35 cellular contexts compared by ENCODE assay signal in genomic region chr10:127762925-127763324, GRCh38. TPM values are rescaled to one million over a fixed set of nuclear protein-coding genes. Genes with fewer than 3 reads are reported as not detected.
"Had no signal": no experiment of that assay in that cellular context is flagged by ENCODE, and none has a peak within 500 bp of the region (broad histone marks: within the 10 kb centered on the region; RNA-seq: fewer than 3 reads in every experiment).

No MANE protein-coding gene starts in this region.

- H3K4me1 ChIP-seq: ascending aorta, breast epithelium had no signal

- H3K36me3 Mint-ChIP-seq: activated CD8-positive, alpha-beta memory T cell treated with anti-CD3 and anti-CD28 coated beads, Interleukin-2, amount 10 ng/mL, durations not matched to agents 7 days and 5 days; activated naive CD4-positive, alpha-beta T cell treated with anti-CD3 and anti-CD28 coated beads, Interleukin-2, amount 50 U/mL, for 24 hours; activated naive CD8-positive, alpha-beta T cell treated with anti-CD3 and anti-CD28 coated beads, Interleukin-2, amount 10 ng/mL, durations not matched to agents 7 days and 5 days had no signal

- ATAC-seq: activated CD8-positive, alpha-beta memory T cell treated with anti-CD3 and anti-CD28 coated beads, Interleukin-2, amount 10 ng/mL, durations not matched to agents 7 days and 5 days had no signal

- H3K27ac ChIP-seq: ascending aorta, breast epithelium, VCaP had no signal

- H3K4me1 Mint-ChIP-seq: activated CD4-positive, alpha-beta memory T cell treated with anti-CD3 and anti-CD28 coated beads, Interleukin-2, amount 10 ng/mL, durations not matched to agents 7 days and 5 days; activated CD8-positive, alpha-beta memory T cell treated with anti-CD3 and anti-CD28 coated beads, Interleukin-2, amount 10 ng/mL, durations not matched to agents 7 days and 5 days; activated naive CD4-positive, alpha-beta T cell treated with anti-CD3 and anti-CD28 coated beads, Interleukin-2, amount 50 U/mL, for 24 hours; activated naive CD8-positive, alpha-beta T cell treated with anti-CD3 and anti-CD28 coated beads, Interleukin-2, amount 10 ng/mL, durations not matched to agents 7 days and 5 days had no signal

- H3K9me3 Mint-ChIP-seq: activated CD4-positive, alpha-beta memory T cell treated with anti-CD3 and anti-CD28 coated beads, Interleukin-2, amount 10 ng/mL, durations not matched to agents 7 days and 5 days; activated naive CD4-positive, alpha-beta T cell treated with anti-CD3 and anti-CD28 coated beads, Interleukin-2, amount 50 U/mL, for 24 hours; activated naive CD8-positive, alpha-beta T cell treated with anti-CD3 and anti-CD28 coated beads, Interleukin-2, amount 10 ng/mL, durations not matched to agents 7 days and 5 days had no signal

- H3K27me3 Mint-ChIP-seq: activated CD8-positive, alpha-beta memory T cell treated with anti-CD3 and anti-CD28 coated beads, Interleukin-2, amount 10 ng/mL, durations not matched to agents 7 days and 5 days had no signal

- H3K27ac Mint-ChIP-seq: activated CD4-positive, alpha-beta memory T cell treated with anti-CD3 and anti-CD28 coated beads, Interleukin-2, amount 10 ng/mL, durations not matched to agents 7 days and 5 days; activated CD8-positive, alpha-beta memory T cell treated with anti-CD3 and anti-CD28 coated beads, Interleukin-2, amount 10 ng/mL, durations not matched to agents 7 days and 5 days; activated naive CD4-positive, alpha-beta T cell treated with anti-CD3 and anti-CD28 coated beads, Interleukin-2, amount 50 U/mL, for 24 hours; activated naive CD8-positive, alpha-beta T cell treated with anti-CD3 and anti-CD28 coated beads, Interleukin-2, amount 10 ng/mL, durations not matched to agents 7 days and 5 days had no signal

- H3K4me3 Mint-ChIP-seq: activated CD4-positive, alpha-beta memory T cell treated with anti-CD3 and anti-CD28 coated beads, Interleukin-2, amount 10 ng/mL, durations not matched to agents 7 days and 5 days; activated CD8-positive, alpha-beta memory T cell treated with anti-CD3 and anti-CD28 coated beads, Interleukin-2, amount 10 ng/mL, durations not matched to agents 7 days and 5 days; activated naive CD4-positive, alpha-beta T cell treated with anti-CD3 and anti-CD28 coated beads, Interleukin-2, amount 50 U/mL, for 24 hours; activated naive CD8-positive, alpha-beta T cell treated with anti-CD3 and anti-CD28 coated beads, Interleukin-2, amount 10 ng/mL, durations not matched to agents 7 days and 5 days had no signal

- H3K36me3 ChIP-seq: ascending aorta, breast epithelium had no signal

- H3K27me3 ChIP-seq: ascending aorta, breast epithelium had no signal

- DNase-seq: activated CD4-positive, alpha-beta memory T cell treated with anti-CD3 and anti-CD28 coated beads, Interleukin-2, amount 10 ng/mL, durations not matched to agents 7 days and 5 days; activated CD4-positive, alpha-beta T cell treated with anti-CD3 and anti-CD28 coated beads for 1 hour; activated CD4-positive, alpha-beta T cell treated with anti-CD3 and anti-CD28 coated beads for 48 hours; activated CD4-positive, CD25-positive, alpha-beta regulatory T cell; activated CD8-positive, alpha-beta memory T cell treated with anti-CD3 and anti-CD28 coated beads for 24 hours; activated CD8-positive, alpha-beta memory T cell treated with anti-CD3 and anti-CD28 coated beads, Interleukin-2, amount 10 ng/mL, durations not matched to agents 7 days and 5 days; activated CD8-positive, alpha-beta memory T cell treated with anti-CD3 and anti-CD28 coated beads, Interleukin-2, amount 50 U/mL, for 48 hours; activated effector memory CD4-positive, alpha-beta T cell treated with Interleukin-2 at 50 U/mL for 16 hours; activated naive CD4-positive, alpha-beta T cell; activated naive CD8-positive, alpha-beta T cell treated with anti-CD3 and anti-CD28 coated beads, Interleukin-2, amount 10 ng/mL, durations not matched to agents 7 days and 5 days; activated T-cell treated with anti-CD3 and anti-CD28 coated beads, Interleukin-2, amount 50 U/mL, for 48 hours; amygdala; MM.1S; NCI-H1092 treated with DMSO at 0.1 percent for 48 hours; NCI-H1417; NCI-H146; NCI-H187; NCI-H2029 treated with DMSO at 0.1 percent for 48 hours; NCI-H2107; NCI-H2171; NCI-H510A; NCI-H526; NCI-H748 treated with DMSO at 0.1 percent for 48 hours; NK-92 treated with Interleukin-12 subunit alpha and Interleukin-12 subunit beta, amount 100 ng/mL, for 24 hours; OCI-M1; Right ventricle myocardium superior; SW 1271; T-helper 1 cell; T-helper 2 cell; T-helper 9 cell had no signal

- H3K4me3 ChIP-seq: ascending aorta, breast epithelium had no signal

- H3K9me3 ChIP-seq: ascending aorta, breast epithelium had no signal

RNA-seq across cellular contexts. Expression of gene FOXI2, which starts 25.9 kb away (rescaled TPM):
- total RNA-seq: activated CD4-positive, alpha-beta memory T cell treated with anti-CD3 and anti-CD28 coated beads, Interleukin-2, amount 10 ng/mL, durations not matched to agents 7 days and 5 days; activated CD8-positive, alpha-beta memory T cell treated with anti-CD3 and anti-CD28 coated beads, Interleukin-2, amount 10 ng/mL, durations not matched to agents 7 days and 5 days; activated naive CD8-positive, alpha-beta T cell treated with anti-CD3 and anti-CD28 coated beads, Interleukin-2, amount 10 ng/mL, durations not matched to agents 7 days and 5 days; ascending aorta; LHCN-M2; Right ventricle myocardium superior had no signal
